In the genomic region with DNA sequence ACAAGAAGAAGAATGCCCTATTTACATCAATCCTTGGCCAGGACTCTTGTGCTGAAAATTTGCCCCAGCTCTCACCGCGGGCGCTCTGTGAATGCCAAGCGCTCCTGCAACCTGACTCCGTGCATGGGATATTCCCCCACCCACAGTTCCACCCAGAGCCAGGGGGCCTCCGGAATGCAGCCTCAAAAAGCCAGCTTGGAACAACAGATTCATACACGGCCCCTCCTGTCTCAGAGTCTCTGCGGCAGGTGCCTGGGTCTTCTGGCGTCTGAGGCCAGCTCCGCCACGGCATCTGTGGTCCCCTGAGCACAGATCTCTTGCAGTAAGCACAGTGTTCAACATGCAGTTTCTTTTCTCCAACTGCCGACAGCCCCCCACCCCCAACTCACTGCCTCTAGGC, we compare ENCODE assay signal across 16 cellular contexts.
"Had no signal": no experiment of that assay in that cellular context is flagged by ENCODE, and none has a peak within 500 bp of the region (broad histone marks: within the 10 kb centered on the region; RNA-seq: fewer than 3 reads in every experiment).

No MANE protein-coding gene starts in this region.

- H3K27ac Mint-ChIP-seq: activated B cell treated with CpG ODN at 0.5 μM for 24 hours; activated CD4-positive, alpha-beta memory T cell treated with anti-CD3 and anti-CD28 coated beads for 36 hours; activated naive CD8-positive, alpha-beta T cell; effector memory CD8-positive, alpha-beta T cell; naive B cell; stimulated activated naive B cell treated with anti-CD40 and anti-IgM and Interleukin-4, amounts not matched to agents 10 μg/mL and 1 μg/mL and 100 μg/mL, for 72 hours; T-helper 2 cell treated with Interferon-gamma antibody and Interleukin-4, amounts not matched to agents 5 μg/mL and 100 μg/mL, for 36 hours had no signal

- H3K4me1 Mint-ChIP-seq: activated B cell treated with CpG ODN at 0.5 μM for 24 hours; naive B cell; stimulated activated naive B cell treated with anti-CD40 and anti-IgM and Interleukin-4, amounts not matched to agents 10 μg/mL and 1 μg/mL and 100 μg/mL, for 72 hours had no signal

- ATAC-seq: effector memory CD8-positive, alpha-beta T cell; foreskin keratinocyte; heart left ventricle; left ventricle myocardium superior; mucosa of descending colon; stimulated activated naive B cell treated with anti-CD40 and anti-IgM and Interleukin-4, amounts not matched to agents 10 μg/mL and 1 μg/mL and 100 μg/mL, for 72 hours had no signal

- H3K4me1 ChIP-seq: foreskin keratinocyte, heart left ventricle had no signal

- H3K27me3 ChIP-seq: foreskin keratinocyte had no signal

- H3K9me3 ChIP-seq: heart left ventricle, mucosa of descending colon had no signal

- DNase-seq: activated B cell treated with CpG ODN at 0.5 μM for 24 hours; activated CD4-positive, alpha-beta memory T cell treated with anti-CD3 and anti-CD28 coated beads for 36 hours; activated CD4-positive, alpha-beta T cell treated with anti-CD3 and anti-CD28 coated beads for 4 hours; dermis blood vessel endothelial cell; effector memory CD8-positive, alpha-beta T cell; foreskin keratinocyte; heart left ventricle; left ventricle myocardium superior; mucosa of descending colon; naive B cell; nucleus accumbens; posterior cingulate gyrus; stimulated activated naive B cell treated with anti-CD40 and anti-IgM and Interleukin-4, amounts not matched to agents 10 μg/mL and 1 μg/mL and 100 μg/mL, for 72 hours had no signal

- H3K36me3 Mint-ChIP-seq: activated CD4-positive, alpha-beta memory T cell treated with anti-CD3 and anti-CD28 coated beads for 36 hours; stimulated activated naive B cell treated with anti-CD40 and anti-IgM and Interleukin-4, amounts not matched to agents 10 μg/mL and 1 μg/mL and 100 μg/mL, for 72 hours had no signal

- H3K36me3 ChIP-seq: heart left ventricle had no signal

- H3K4me3 Mint-ChIP-seq: activated B cell treated with CpG ODN at 0.5 μM for 24 hours; activated CD4-positive, alpha-beta memory T cell treated with anti-CD3 and anti-CD28 coated beads for 36 hours; activated naive CD8-positive, alpha-beta T cell; effector memory CD8-positive, alpha-beta T cell; naive B cell; stimulated activated naive B cell treated with anti-CD40 and anti-IgM and Interleukin-4, amounts not matched to agents 10 μg/mL and 1 μg/mL and 100 μg/mL, for 72 hours; T-helper 2 cell treated with Interferon-gamma antibody and Interleukin-4, amounts not matched to agents 5 μg/mL and 100 μg/mL, for 36 hours had no signal

- H3K27ac ChIP-seq: epithelial cell of prostate, foreskin keratinocyte, heart left ventricle had no signal

- H3K4me3 ChIP-seq: heart left ventricle, mucosa of descending colon had no signal
